31 cellular contexts compared by ENCODE assay signal in the genomic region with DNA sequence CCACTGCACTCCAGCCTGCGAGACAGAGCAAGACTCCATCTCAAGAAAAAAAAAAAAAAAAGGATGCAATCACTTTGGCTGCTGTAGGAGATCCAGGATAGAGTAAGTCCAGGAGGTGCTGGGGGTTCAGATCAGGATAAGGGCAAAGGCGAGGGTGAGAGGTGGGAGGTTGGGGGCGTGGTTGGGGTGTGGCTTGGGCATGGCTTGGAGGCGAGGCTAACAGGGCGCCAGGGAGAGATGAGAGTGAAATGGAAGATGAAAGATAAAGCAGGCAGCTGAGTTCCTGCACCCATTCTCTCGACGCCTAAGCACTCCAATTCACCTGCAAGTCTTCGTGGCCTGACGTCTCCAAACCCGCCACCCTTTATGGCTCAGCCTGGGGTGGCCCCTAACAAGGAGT. TPM values are rescaled to one million over a fixed set of nuclear protein-coding genes. Genes with fewer than 3 reads are reported as not detected.
"Had no signal": no experiment of that assay in that cellular context is flagged by ENCODE, and none has a peak within 500 bp of the region (broad histone marks: within the 10 kb centered on the region; RNA-seq: fewer than 3 reads in every experiment).

No MANE protein-coding gene starts in this region.

- H3K27ac Mint-ChIP-seq: activated naive CD8-positive, alpha-beta T cell treated with anti-CD3 and anti-CD28 coated beads, Interleukin-2, amount 10 ng/mL, durations not matched to agents 7 days and 5 days; immature natural killer cell; naive B cell; stimulated activated effector memory CD8-positive, alpha-beta T cell treated with anti-CD3 and anti-CD28 coated beads, Interleukin-12 subunit alpha, Interleukin-12 subunit beta, amount 100 ng/mL, for 72 hours; stimulated activated naive CD8-positive, alpha-beta T cell treated with anti-CD3 and anti-CD28 coated beads, Interleukin-15, amount 100 ng/mL, for 72 hours had no signal

- ATAC-seq: heart right ventricle; left lobe of liver; lower lobe of right lung; sciatic nerve; stimulated activated effector memory CD8-positive, alpha-beta T cell treated with anti-CD3 and anti-CD28 coated beads, Interleukin-12 subunit alpha, Interleukin-12 subunit beta, amount 100 ng/mL, for 72 hours; stimulated activated naive CD8-positive, alpha-beta T cell treated with anti-CD3 and anti-CD28 coated beads, Interleukin-15, amount 100 ng/mL, for 72 hours had no signal

- H3K4me3 ChIP-seq: coronary artery, heart right ventricle, lower lobe of right lung, tibial nerve had no signal

- H3K27me3 ChIP-seq: tibial nerve had no signal

- H3K4me1 ChIP-seq: heart right ventricle, lower lobe of right lung, tibial nerve had no signal

- H3K9me3 Mint-ChIP-seq: immature natural killer cell; neural crest cell; stimulated activated effector memory CD8-positive, alpha-beta T cell treated with anti-CD3 and anti-CD28 coated beads, Interleukin-12 subunit alpha, Interleukin-12 subunit beta, amount 100 ng/mL, for 72 hours had no signal

- H3K36me3 Mint-ChIP-seq: activated naive CD8-positive, alpha-beta T cell treated with anti-CD3 and anti-CD28 coated beads, Interleukin-2, amount 10 ng/mL, durations not matched to agents 7 days and 5 days; immature natural killer cell; naive B cell; stimulated activated effector memory CD8-positive, alpha-beta T cell treated with anti-CD3 and anti-CD28 coated beads, Interleukin-12 subunit alpha, Interleukin-12 subunit beta, amount 100 ng/mL, for 72 hours had no signal

- H3K36me3 ChIP-seq: heart right ventricle, lower lobe of right lung, tibial nerve had no signal

- H3K27ac ChIP-seq: coronary artery, heart right ventricle, lower lobe of right lung, tibial nerve had no signal

- H3K4me1 Mint-ChIP-seq: activated naive CD8-positive, alpha-beta T cell treated with anti-CD3 and anti-CD28 coated beads, Interleukin-2, amount 10 ng/mL, durations not matched to agents 7 days and 5 days; immature natural killer cell; naive B cell had no signal

- DNase-seq: activated CD4-positive, alpha-beta T cell treated with anti-CD3 and anti-CD28 coated beads for 4 hours; activated CD4-positive, alpha-beta T cell treated with anti-CD3 and anti-CD28 coated beads, Interleukin-2, amount 50 U/mL, for 48 hours; activated CD4-positive, CD25-positive, alpha-beta regulatory T cell; activated naive CD4-positive, alpha-beta T cell treated with Interleukin-2 at 50 U/mL for 16 hours; activated naive CD8-positive, alpha-beta T cell treated with anti-CD3 and anti-CD28 coated beads, Interleukin-2, amount 10 ng/mL, durations not matched to agents 7 days and 5 days; activated T-cell treated with anti-CD3 and anti-CD28 coated beads, Interleukin-2, amount 50 U/mL, for 48 hours; amygdala; cerebellar nuclear complex; heart right ventricle; immature natural killer cell; lower lobe of right lung; naive B cell; small intestine; stimulated activated CD4-positive, alpha-beta T cell treated with anti-CD3 and anti-CD28 coated beads, Interleukin-2, amount 100 ng/mL, for 24 hours; stimulated activated naive CD8-positive, alpha-beta T cell treated with anti-CD3 and anti-CD28 coated beads, Interleukin-15, amount 100 ng/mL, for 72 hours had no signal

- H3K4me3 Mint-ChIP-seq: activated naive CD8-positive, alpha-beta T cell treated with anti-CD3 and anti-CD28 coated beads, Interleukin-2, amount 10 ng/mL, durations not matched to agents 7 days and 5 days; immature natural killer cell; naive B cell; neural crest cell; stimulated activated effector memory CD8-positive, alpha-beta T cell treated with anti-CD3 and anti-CD28 coated beads, Interleukin-12 subunit alpha, Interleukin-12 subunit beta, amount 100 ng/mL, for 72 hours; stimulated activated naive CD8-positive, alpha-beta T cell treated with anti-CD3 and anti-CD28 coated beads, Interleukin-15, amount 100 ng/mL, for 72 hours had no signal

RNA-seq across cellular contexts. Expression of a gene that starts 25.0 kb away (rescaled TPM):
- total RNA-seq: activated naive CD8-positive, alpha-beta T cell treated with anti-CD3 and anti-CD28 coated beads, Interleukin-2, amount 10 ng/mL, durations not matched to agents 7 days and 5 days; epithelial cell of proximal tubule; fibroblast of villous mesenchyme; heart right ventricle; kidney epithelial cell; left lobe of liver; lower lobe of right lung; mesenteric fat pad; mucosa of gallbladder; neural crest cell; omental fat pad; posterior vena cava; renal cortical epithelial cell; sciatic nerve; T-helper 2 cell treated with Interferon-gamma antibody and Interleukin-4, amounts not matched to agents 100 ng/mL and 5 ng/mL, for 36 hours; tibial nerve; urinary bladder had no signal
- polyA plus RNA-seq: heart right ventricle, immature natural killer cell, small intestine, urinary bladder had no signal
